24 cellular contexts compared by ENCODE assay signal in the genomic region with DNA sequence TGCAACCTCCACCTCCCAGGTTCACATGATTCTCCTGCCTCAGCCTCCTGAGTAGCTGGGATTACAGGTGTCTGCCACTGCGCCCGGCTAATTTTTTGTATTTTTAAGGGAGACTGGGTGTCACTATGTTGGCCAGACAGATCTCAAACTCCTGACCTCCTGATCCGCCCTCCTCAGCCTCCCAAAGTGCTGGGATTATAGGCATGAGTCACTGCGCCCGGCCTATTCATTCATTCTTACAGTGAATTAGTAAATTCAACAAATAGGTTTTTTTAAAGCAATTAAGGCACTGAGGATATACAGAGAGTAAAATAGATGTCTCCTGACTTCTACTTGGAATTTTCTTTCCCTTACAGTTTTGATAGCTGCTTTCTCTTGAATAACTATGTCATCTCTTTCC. TPM values are rescaled to one million over a fixed set of nuclear protein-coding genes. Genes with fewer than 3 reads are reported as not detected.
DNase-seq lines count a peak whose midpoint lies in the region; FAIRE-seq and TF ChIP-seq lines count a peak whose summit lies in the region.
"Had no signal": no experiment of that assay in that cellular context is flagged by ENCODE, and none has a peak within 500 bp of the region (broad histone marks: within the 10 kb centered on the region; RNA-seq: fewer than 3 reads in every experiment).

No MANE protein-coding gene starts in this region.

- H3K36me3 ChIP-seq in transverse colon: peaks cover 0 to 39% (median 9%) of the 10 kb centered on the region in 4 donors

- H3K27ac ChIP-seq in coronary artery: no peak overlapping the region
- H3K27ac ChIP-seq in transverse colon: no peak overlapping the region

- no peaks in the 10 kb centered on the region for H3K27me3 ChIP-seq in transverse colon

- TF ChIP-seq CTCF in retinal pigment epithelial cell (conservative IDR thresholded peaks at IDR 0.05; ENCODE audit: low read depth, low read length): no peak
- no peak for TF ChIP-seq CTCF in coronary artery (IDR thresholded peaks at IDR 0.05)
- TF ChIP-seq CTCF in transverse colon (IDR thresholded peaks at IDR 0.05): no peak

- TF ChIP-seq EP300 in transverse colon (IDR thresholded peaks at IDR 0.05; ENCODE audit: low read depth): no peak

- in situ Hi-C loops in transverse colon (cut with MboI; ENCODE audit: low pct_ligation_motif_present in 1 of 4, low pct_unique_long_range_greater_than_20kb in 1 of 4, low sequenced_read_pairs in 3 of 4): no loop called here

- TF ChIP-seq POLR2A in transverse colon (IDR thresholded peaks at IDR 0.05): no peak

- H3K4me3 ChIP-seq in retinal pigment epithelial cell (ENCODE audit: low read length) (no peak overlapping the region), coronary artery (no peak overlapping the region), transverse colon (no peak overlapping the region)

- H3K9me3 ChIP-seq in transverse colon: no peaks in the 10 kb centered on the region
- H3K9me3 ChIP-seq: Caco-2 had no signal

- 75 to 90% methylated on average over 2 to 5 of the region's 5 CpGs for WGBS in transverse colon (ENCODE audit: low coverage in 1 of 2), 2 donors

- DNase-seq in COLO829 (ENCODE audit: low spot score): peak; percentile 47
- peak; percentile 42 for DNase-seq in M059J (ENCODE audit: low read depth)
- peak; percentile 33 for DNase-seq in astrocyte of the hippocampus (ENCODE audit: low read depth, low spot score)
- peak; percentile 44 for DNase-seq in retinal pigment epithelial cell (ENCODE audit: low read depth)
- no peak for DNase-seq in coronary artery (ENCODE audit: low spot score)
- no peak for DNase-seq in GM19239 (ENCODE audit: insufficient read length, low spot score)
- no peak for DNase-seq in transverse colon
- DNase-seq: Caco-2; CD4-positive, CD25-positive, alpha-beta regulatory T cell; DMS 273 treated with DMSO at 0.1 percent for 48 hours; DND-41; GOT3; NCI-H1417; NCI-H187 treated with DMSO at 0.1 percent for 48 hours; NCI-H2107; NCI-H446 treated with DMSO at 0.1 percent for 48 hours; NCI-H526 treated with DMSO at 0.1 percent for 48 hours; OCI-M1 had no signal

- FAIRE-seq in GM19239 (lab: Jason Lieb, UNC): no peak
- FAIRE-seq: G401.6, GM12892, HTR-8/SVneo had no signal

- H3K4me1 ChIP-seq in transverse colon: peaks cover 0 to 13% (median 4%) of the 10 kb centered on the region in 4 donors
- H3K4me1 ChIP-seq: Caco-2 had no signal

- intact Hi-C loops in transverse colon (cut with DNase I; ENCODE audit: low total_unique reads): no loop called here

RNA-seq across cellular contexts. Expression of a gene that starts 43.5 kb away (rescaled TPM):
- total RNA-seq in M059J (2014; rRNA removed; shearing (Covaris generic)): 550 and 578 TPM in 2 replicates
- total RNA-seq in transverse colon: 100 to 1,000 TPM; 140 to 245 (median 174) TPM

RNA-seq across cellular contexts. Expression of a gene that starts 46.9 kb away (rescaled TPM):
- total RNA-seq in M059J (2014; rRNA removed; shearing (Covaris generic)): 0.05 TPM in 1 of 2 replicates, not detected in the other
- 1 to 10 TPM in 2 of 4 donors, under 1 TPM in 1, not detected in 1; 0.82 to 3.0 (median 2.1) TPM for total RNA-seq in transverse colon
- total RNA-seq: A673; CD4-positive, CD25-positive, alpha-beta regulatory T cell; MCF 10A; Right ventricle myocardium inferior had no signal

Comparison
In these comparisons a context has a peak if more than half of its experiments do, and no peak if none do; other contexts are left out.
1. DNase-seq: peak in COLO829 (single experiment), M059J (single experiment), astrocyte of the hippocampus (single experiment) and retinal pigment epithelial cell (single experiment); none in coronary artery (single experiment), GM19239 (single experiment) and transverse colon (single experiment).